ENCODE assay signal across 1 cellular context in the genomic region with DNA sequence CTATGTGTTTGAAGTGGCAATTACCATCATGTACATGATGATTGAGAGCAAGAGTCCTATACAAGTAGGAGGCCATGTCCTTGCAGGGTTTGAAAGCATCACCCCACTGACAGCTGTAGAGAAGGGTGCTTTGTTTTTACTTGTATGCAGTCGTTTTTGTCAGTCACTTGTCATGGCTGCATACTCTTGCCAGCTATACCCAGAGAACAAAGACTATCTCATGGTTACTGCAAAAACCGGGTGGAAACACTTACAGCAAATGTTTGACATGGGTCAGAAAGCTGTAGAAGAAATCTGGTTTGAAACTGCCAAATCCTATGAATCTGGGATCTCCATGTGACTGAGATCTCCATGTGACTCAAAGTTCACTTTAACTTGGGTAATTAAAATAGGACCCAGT.
TF ChIP-seq lines count a peak whose summit lies in the region.

No MANE protein-coding gene starts in this region.

TF ChIP-seq in WTC11, 78 proteins besides CTCF, POLR2A, EP300 and RAD21 (continued from another document):
- TF ChIP-seq FOXK1 (CRISPR knock-in tag; IDR thresholded peaks at IDR 0.05) (no peak), ARID4B (CRISPR knock-in tag; IDR thresholded peaks at IDR 0.05; ENCODE audit: borderline replicate concordance) (no peak), SMAD4 (CRISPR knock-in tag; IDR thresholded peaks at IDR 0.05) (no peak)
